9 cellular contexts compared by ENCODE assay signal in genomic region chr11:134244593-134244992, GRCh38. TPM values are rescaled to one million over a fixed set of nuclear protein-coding genes. Genes with fewer than 3 reads are reported as not detected.
DNase-seq lines count a peak whose midpoint lies in the region; ATAC-seq and TF ChIP-seq lines count a peak whose summit lies in the region.
"Had no signal": no experiment of that assay in that cellular context is flagged by ENCODE, and none has a peak within 500 bp of the region (broad histone marks: within the 10 kb centered on the region; RNA-seq: fewer than 3 reads in every experiment).

No MANE protein-coding gene starts in this region.

- H3K27ac ChIP-seq in 22Rv1 (no peak overlapping the region), PC-9 (no peak overlapping the region)

- no peaks in the 10 kb centered on the region for H3K27me3 Mint-ChIP-seq in stimulated activated memory B cell treated with anti-CD40 and anti-IgM and Interleukin-4, amounts not matched to agents 10 μg/mL and 1 μg/mL and 100 μg/mL, for 72 hours

- H3K4me1 ChIP-seq in PC-9 (replicated peaks; ENCODE audit: insufficient read depth), result no peaks in the 10 kb centered on the region

- no peaks in the 10 kb centered on the region for H3K9me2 ChIP-seq in PC-9 (ENCODE audit: insufficient read depth)

- ATAC-seq in HG02798 (IDR thresholded peaks at IDR 0.05; ENCODE audit: poor library complexity, unreplicated experiment), result peak; percentile 78
- peak; percentile 69 for ATAC-seq in stimulated activated memory B cell treated with anti-CD40 and anti-IgM and Interleukin-4, amounts not matched to agents 10 μg/mL and 1 μg/mL and 100 μg/mL, for 72 hours

- CTCF ChIA-PET in PC-9 (lab: Charles Lee), result no interaction called here

- H3K36me3 Mint-ChIP-seq in stimulated activated memory B cell treated with anti-CD40 and anti-IgM and Interleukin-4, amounts not matched to agents 10 μg/mL and 1 μg/mL and 100 μg/mL, for 72 hours, result peaks cover 53% of the 10 kb centered on the region

- no peaks in the 10 kb centered on the region for H4K20me1 ChIP-seq in PC-9 (ENCODE audit: insufficient read depth)

- peak; percentile 21; the same call in 1 of the 2 replicates for TF ChIP-seq CTCF in 22Rv1 (IDR thresholded peaks at IDR 0.05)
- peak; percentile 81 for TF ChIP-seq CTCF in GM12873 (IDR thresholded peaks at IDR 0.05; ENCODE audit: insufficient read depth, low read depth, low read length, missing control alignments)
- peak; percentile 70 for TF ChIP-seq CTCF in PC-9 (conservative IDR thresholded peaks at IDR 0.05)
- TF ChIP-seq CTCF in fibroblast of pulmonary artery (IDR thresholded peaks at IDR 0.05; ENCODE audit: low read length, missing control alignments), result peak; percentile 56

- H3K27me3 ChIP-seq in PC-9 (ENCODE audit: insufficient read depth, low read depth), result no peaks in the 10 kb centered on the region

- H3K27ac Mint-ChIP-seq in stimulated activated memory B cell treated with anti-CD40 and anti-IgM and Interleukin-4, amounts not matched to agents 10 μg/mL and 1 μg/mL and 100 μg/mL, for 72 hours, result no peak overlapping the region

- H3K4me3 Mint-ChIP-seq in stimulated activated memory B cell treated with anti-CD40 and anti-IgM and Interleukin-4, amounts not matched to agents 10 μg/mL and 1 μg/mL and 100 μg/mL, for 72 hours, result no peak overlapping the region

- DNase-seq in PC-9, result no peak
- peak; percentile 50 for DNase-seq in fibroblast of pulmonary artery (ENCODE audit: low read depth)
- DNase-seq in activated T-cell treated with anti-CD3 and anti-CD28 coated beads, Interleukin-2, amount 50 U/mL, for 1 hour, result no peak
- no peak for DNase-seq in stimulated activated CD4-positive, alpha-beta T cell treated with anti-CD3 and anti-CD28 coated beads, Interleukin-4, amount 100 ng/mL, for 1 hour

- no peaks in the 10 kb centered on the region for H3K9me3 ChIP-seq in PC-9 (ENCODE audit: insufficient read depth, low read depth)

- H3K4me1 Mint-ChIP-seq in stimulated activated memory B cell treated with anti-CD40 and anti-IgM and Interleukin-4, amounts not matched to agents 10 μg/mL and 1 μg/mL and 100 μg/mL, for 72 hours, result no peaks in the 10 kb centered on the region

- no peaks in the 10 kb centered on the region for H3K79me2 ChIP-seq in PC-9 (ENCODE audit: low read depth)

- H3K36me3 ChIP-seq in PC-9 (ENCODE audit: low read depth), result no peaks in the 10 kb centered on the region

- H3K9me3 Mint-ChIP-seq in stimulated activated memory B cell treated with anti-CD40 and anti-IgM and Interleukin-4, amounts not matched to agents 10 μg/mL and 1 μg/mL and 100 μg/mL, for 72 hours, result no peaks in the 10 kb centered on the region

- H3K4me2 ChIP-seq in PC-9, result no peak overlapping the region

- POLR2A ChIA-PET in PC-9 (lab: Charles Lee; ENCODE audit: unreplicated experiment), result no interaction called here

- intact Hi-C loops in PC-9 (cut with micrococcal nuclease; ENCODE audit: unreplicated experiment), result no loop called here

- H3K4me3 ChIP-seq in PC-9 (no peak overlapping the region), fibroblast of pulmonary artery (replicated peaks; ENCODE audit: low read depth, low read length) (no peak overlapping the region)

- no peaks in the 10 kb centered on the region for H3F3A ChIP-seq in PC-9 (ENCODE audit: insufficient read depth, low read depth)

- no TSS peak for BruUV-seq in PC-9 (replicated peaks; lab: Mats Ljungman, UMichigan)

- H2AFZ ChIP-seq in PC-9, result no peak overlapping the region

RNA-seq across cellular contexts. Expression of gene THYN1, which starts 8.6 kb away (rescaled TPM):
- total RNA-seq in PC-9 (2021), result 29.8 and 41.2 TPM in 2 replicates

RNA-seq across cellular contexts. Expression of gene ACAD8, which starts 8.8 kb away (rescaled TPM):
- 16.1 and 17.2 TPM in 2 replicates for total RNA-seq in PC-9 (2021)

RNA-seq across cellular contexts. Expression of gene VPS26B, which starts 20.1 kb away (rescaled TPM):
- total RNA-seq in PC-9 (2021), result 28.6 and 28.8 TPM in 2 replicates

RNA-seq across cellular contexts. Expression of gene NCAPD3, which starts 20.8 kb away (rescaled TPM):
- 40.6 and 49.6 TPM in 2 replicates for total RNA-seq in PC-9 (2021)

RNA-seq across cellular contexts. Expression of gene GLB1L3, which starts 31.6 kb away (rescaled TPM):
- total RNA-seq in PC-9 (2021), result not detected in 2 replicates
- total RNA-seq: dermis microvascular lymphatic vessel endothelial cell had no signal

Comparison
In these comparisons a context has a peak if more than half of its experiments do, and no peak if none do; other contexts are left out.
1. CTCF ChIP-seq: peak in every context shown above with its lines; median percentile 81 in GM12873; 70 in PC-9; 56 in fibroblast of pulmonary artery; 21 in 22Rv1.